Comparison of ENCODE assay signal across 1 cellular context in the genomic region with DNA sequence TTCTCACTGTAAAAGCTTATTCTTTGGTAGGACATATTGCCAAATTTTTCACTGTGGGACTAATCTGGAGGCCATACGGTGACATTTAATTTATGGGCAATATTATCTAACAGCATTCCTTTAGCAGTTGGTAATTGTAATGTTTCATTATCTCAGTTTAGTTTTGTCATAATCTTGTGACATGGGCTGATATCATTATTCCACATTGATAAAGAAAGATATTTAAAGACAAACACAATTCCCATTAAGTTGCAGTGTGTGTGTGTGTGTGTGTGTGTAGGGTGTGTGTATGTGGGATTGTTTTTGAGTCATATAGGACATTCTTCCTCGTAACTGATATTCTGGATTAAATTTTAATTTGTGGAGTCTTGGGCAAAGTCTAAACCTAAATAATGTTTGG.
TF ChIP-seq lines count a peak whose summit lies in the region.

No MANE protein-coding gene starts in this region.

TF ChIP-seq in HEK293, 187 proteins besides CTCF, POLR2A, EP300 and RAD21 (continued from another document):
- TF ChIP-seq, protein P1, sequence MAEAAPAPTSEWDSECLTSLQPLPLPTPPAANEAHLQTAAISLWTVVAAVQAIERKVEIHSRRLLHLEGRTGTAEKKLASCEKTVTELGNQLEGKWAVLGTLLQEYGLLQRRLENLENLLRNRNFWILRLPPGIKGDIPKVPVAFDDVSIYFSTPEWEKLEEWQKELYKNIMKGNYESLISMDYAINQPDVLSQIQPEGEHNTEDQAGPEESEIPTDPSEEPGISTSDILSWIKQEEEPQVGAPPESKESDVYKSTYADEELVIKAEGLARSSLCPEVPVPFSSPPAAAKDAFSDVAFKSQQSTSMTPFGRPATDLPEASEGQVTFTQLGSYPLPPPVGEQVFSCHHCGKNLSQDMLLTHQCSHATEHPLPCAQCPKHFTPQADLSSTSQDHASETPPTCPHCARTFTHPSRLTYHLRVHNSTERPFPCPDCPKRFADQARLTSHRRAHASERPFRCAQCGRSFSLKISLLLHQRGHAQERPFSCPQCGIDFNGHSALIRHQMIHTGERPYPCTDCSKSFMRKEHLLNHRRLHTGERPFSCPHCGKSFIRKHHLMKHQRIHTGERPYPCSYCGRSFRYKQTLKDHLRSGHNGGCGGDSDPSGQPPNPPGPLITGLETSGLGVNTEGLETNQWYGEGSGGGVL (tag by site-specific recombination; IDR thresholded peaks at IDR 0.05): peak; percentile 45; the same call in 1 of the 2 replicates
- TF ChIP-seq SALL2 (tag by site-specific recombination; IDR thresholded peaks at IDR 0.05; ENCODE audit: borderline replicate concordance) (no peak), ZNF366 (tag by site-specific recombination; conservative IDR thresholded peaks at IDR 0.05) (peak; percentile 95), ZEB2 (tag by site-specific recombination; IDR thresholded peaks at IDR 0.05) (peak; percentile 41; the same call in 1 of the 2 replicates), ZNF24 (tag by site-specific recombination; IDR thresholded peaks at IDR 0.05) (0 out of 2 replicates have a peak, but pooled peaks have one; percentile 18), KLF16 (tag by site-specific recombination; IDR thresholded peaks at IDR 0.05) (peak; percentile 64), ZNF335 (tag by site-specific recombination; conservative IDR thresholded peaks at IDR 0.05) (peak; percentile 24), SP3 (tag by site-specific recombination; IDR thresholded peaks at IDR 0.05) (peak; percentile 34; the same call in 1 of the 2 replicates), ZNF843 (tag by site-specific recombination; IDR thresholded peaks at IDR 0.05) (peak; percentile 32; the same call in 1 of the 2 replicates), ZNF121 (tag by site-specific recombination; IDR thresholded peaks at IDR 0.05) (no peak), SP7 (tag by site-specific recombination; IDR thresholded peaks at IDR 0.05) (peak; percentile 36; the same call in 1 of the 2 replicates), KLF8 (tag by site-specific recombination; IDR thresholded peaks at IDR 0.05) (peak; percentile 56)
